Comparison of ENCODE assay signal across 9 cellular contexts in the genomic region with DNA sequence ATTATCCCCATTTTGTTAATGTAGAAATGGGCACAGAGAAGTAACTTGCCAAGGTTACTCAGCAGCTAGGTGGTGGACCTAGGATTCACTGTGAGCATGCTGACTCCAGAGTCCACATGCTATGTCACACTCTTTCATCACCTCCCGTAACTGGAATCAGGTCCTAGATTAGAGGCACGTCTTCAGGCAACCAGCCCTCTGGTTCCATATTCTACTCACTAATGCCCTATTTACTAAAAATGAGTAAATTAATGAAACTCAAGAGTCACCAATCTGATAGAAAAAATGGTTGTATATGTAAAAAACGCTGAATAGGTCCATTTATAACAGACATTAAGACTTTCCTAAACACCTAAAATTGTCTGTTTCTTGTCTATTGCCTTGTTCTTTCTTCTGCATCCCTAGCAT. TPM values are rescaled to one million over a fixed set of nuclear protein-coding genes. Genes with fewer than 3 reads are reported as not detected.
A peak's percentile ranks its signal among the peaks of the same experiment; 100 is the strongest.
DNase-seq lines count a peak whose midpoint lies in the region; ATAC-seq, FAIRE-seq and TF ChIP-seq lines count a peak whose summit lies in the region.
"Had no signal": no experiment of that assay in that cellular context is flagged by ENCODE, and none has a peak within 500 bp of the region (broad histone marks: within the 10 kb centered on the region; RNA-seq: fewer than 3 reads in every experiment).

No MANE protein-coding gene starts in this region.

- no peak overlapping the region for H3K9ac ChIP-seq in IMR-90 (ENCODE audit: low read depth, low read length)

- no peak overlapping the region for H3K27ac Mint-ChIP-seq in activated naive CD4-positive, alpha-beta T cell treated with anti-CD3 and anti-CD28 coated beads, Interleukin-2, amount 10 ng/mL, durations not matched to agents 7 days and 5 days

- no TSS peak for BruUV-seq in IMR-90 (replicated peaks; lab: Mats Ljungman, UMichigan)

- H3K4me3 Mint-ChIP-seq in activated naive CD4-positive, alpha-beta T cell treated with anti-CD3 and anti-CD28 coated beads, Interleukin-2, amount 10 ng/mL, durations not matched to agents 7 days and 5 days = no peak overlapping the region

- no peak overlapping the region for H3K18ac ChIP-seq in IMR-90 (ENCODE audit: low read depth, low read length)

- no peaks in the 10 kb centered on the region for H3K36me3 ChIP-seq in IMR-90 (ENCODE audit: control insufficient read depth, insufficient read depth, low read length)

- no peak for TF ChIP-seq RAD21 in IMR-90 (IDR thresholded peaks at IDR 0.05; ENCODE audit: low read length)

- H3K4me2 ChIP-seq in IMR-90 (ENCODE audit: low read depth, low read length) = no peak overlapping the region

- H4K8ac ChIP-seq in IMR-90 (ENCODE audit: low read depth in 2 of 2, low read length in 2 of 2) = no peak overlapping the region

- H3K27ac ChIP-seq in IMR-90 (ENCODE audit: insufficient read depth, low read length) = no peak overlapping the region

- H4K20me1 ChIP-seq in IMR-90 (ENCODE audit: insufficient read depth, low read length) = peaks cover 4% of the 10 kb centered on the region; the same call in 1 of the 2 replicates

- ATAC-seq in GM21786 (IDR thresholded peaks at IDR 0.05; ENCODE audit: unreplicated experiment) (peak; percentile 22), IMR-90 (ENCODE audit: low read depth) (no peak), left lobe of liver (peak; percentile 89)

- POLR2A ChIA-PET in IMR-90 (lab: Charles Lee; ENCODE audit: unreplicated experiment) = no interaction called here

- peaks cover 5% of the 10 kb centered on the region for H3K36me3 Mint-ChIP-seq in activated naive CD4-positive, alpha-beta T cell treated with anti-CD3 and anti-CD28 coated beads, Interleukin-2, amount 10 ng/mL, durations not matched to agents 7 days and 5 days

- no peak overlapping the region for H4K91ac ChIP-seq in IMR-90 (ENCODE audit: insufficient read depth, low read depth, low read length)

- H2AFZ ChIP-seq in IMR-90 (replicated peaks; ENCODE audit: low read length, poor library complexity) = no peak overlapping the region

- no peak overlapping the region for H2AK9ac ChIP-seq in IMR-90 (replicated peaks; ENCODE audit: low read depth, low read length, poor library complexity)

- H2BK15ac ChIP-seq in IMR-90 (ENCODE audit: low read depth, low read length) = no peak overlapping the region

- intact Hi-C loops in IMR-90 (cut with micrococcal nuclease) = no loop called here

- no CpG with 5 or more reads among the region's 3 CpGs for WGBS in IMR-90 (ENCODE audit: extremely low coverage in 2 of 2, insufficient read length in 1 of 2), 2 experiments

- CTCF ChIA-PET in IMR-90 (lab: Yijun Ruan, JAX) = interaction anchor here (1.1 to 1.6 kb wide), 2 partner anchors 9 to 22 kb away, joined by 3 read pairs; no protein-coding TSS in a partner anchor
- CTCF ChIA-PET in activated naive CD4-positive, alpha-beta T cell treated with anti-CD3 and anti-CD28 coated beads, Interleukin-2, amount 10 ng/mL, durations not matched to agents 7 days and 5 days (lab: Charles Lee) = interaction anchor here (0.8 to 1.0 kb wide), 2 partner anchors 8 to 25 kb away, joined by 3 read pairs; no protein-coding TSS in a partner anchor

- no peak overlapping the region for H2BK5ac ChIP-seq in IMR-90 (ENCODE audit: low read depth, low read length, poor library complexity, severe bottlenecking)

- no peaks in the 10 kb centered on the region for H3K9me3 ChIP-seq in IMR-90 (ENCODE audit: control insufficient read depth, insufficient read depth, low read length)

- H3K4ac ChIP-seq in IMR-90 (ENCODE audit: low read depth, low read length) = no peak overlapping the region

- no peak overlapping the region for H3K4me3 ChIP-seq in IMR-90 (ENCODE audit: insufficient read depth, low read depth, low read length)

- no peak overlapping the region for H3K14ac ChIP-seq in IMR-90 (replicated peaks; ENCODE audit: low read depth, low read length)

- no peaks in the 10 kb centered on the region for H3K27me3 Mint-ChIP-seq in activated naive CD4-positive, alpha-beta T cell treated with anti-CD3 and anti-CD28 coated beads, Interleukin-2, amount 10 ng/mL, durations not matched to agents 7 days and 5 days

- in situ Hi-C loops in IMR-90 (cut with MboI; ENCODE audit: low sequenced_read_pairs) = no loop called here

- H3K27me3 ChIP-seq in IMR-90 (ENCODE audit: control insufficient read depth, insufficient read depth, low read length) = no peaks in the 10 kb centered on the region

- no peaks in the 10 kb centered on the region for H3K4me1 ChIP-seq in IMR-90 (ENCODE audit: control insufficient read depth, insufficient read depth, low read length)

- TF ChIP-seq CTCF in IMR-90 (conservative IDR thresholded peaks at IDR 0.05; ENCODE audit: low read depth, low read length) (no peak), GM20000 (IDR thresholded peaks at IDR 0.05; ENCODE audit: extremely low read depth, missing control alignments) (no peak)

- FAIRE-seq in GM12892 (lab: Jason Lieb, UNC) = peak; percentile 75

- peaks cover 44% of the 10 kb centered on the region for H3K4me1 Mint-ChIP-seq in activated naive CD4-positive, alpha-beta T cell treated with anti-CD3 and anti-CD28 coated beads, Interleukin-2, amount 10 ng/mL, durations not matched to agents 7 days and 5 days

- no peak for TF ChIP-seq POLR2A in GM12892 (IDR thresholded peaks at IDR 0.05; ENCODE audit: low read depth, low read length)
- TF ChIP-seq POLR2A in IMR-90 (IDR thresholded peaks at IDR 0.05; ENCODE audit: low read depth, low read length) = no peak

- H4K5ac ChIP-seq in IMR-90 (ENCODE audit: low read depth, low read length) = no peak overlapping the region

- DNase-seq in GM12892 (ENCODE audit: insufficient read length) = no peak
- peak; percentile 25 for DNase-seq in IMR-90
- DNase-seq in left lobe of liver (ENCODE audit: low spot score) = peak; percentile 81
- no peak for DNase-seq in activated naive CD4-positive, alpha-beta T cell treated with anti-CD3 and anti-CD28 coated beads, Interleukin-2, amount 10 ng/mL, durations not matched to agents 7 days and 5 days
- DNase-seq in RPMI8226 = no peak
- DNase-seq in GM20000 (ENCODE audit: low spot score) = no peak
- no peak for DNase-seq in SK-N-DZ (ENCODE audit: low spot score)
- DNase-seq: T1000 had no signal

- no peak overlapping the region for H2AK5ac ChIP-seq in IMR-90 (ENCODE audit: low read depth, low read length)

- dilution Hi-C loops in IMR-90 (cut with HindIII; ENCODE audit: low sequenced_read_pairs, unreplicated experiment) = no loop called here

- H3K79me1 ChIP-seq in IMR-90 (ENCODE audit: low read depth in 1 of 2, low read length in 2 of 2) = peaks cover 14 to 57% of the 10 kb centered on the region in 2 experiments; a peak in 3 of 4 replicates

- no peak overlapping the region for H3K56ac ChIP-seq in IMR-90 (ENCODE audit: extremely low read depth, insufficient read depth, low read length)

- no peak overlapping the region for H3K23ac ChIP-seq in IMR-90 (ENCODE audit: low read depth, low read length)

- H2BK20ac ChIP-seq in IMR-90 (ENCODE audit: low read depth, low read length) = no peak overlapping the region

- H2BK120ac ChIP-seq in IMR-90 (ENCODE audit: low read depth, low read length) = no peak overlapping the region

- no peaks in the 10 kb centered on the region for H3K9me3 Mint-ChIP-seq in activated naive CD4-positive, alpha-beta T cell treated with anti-CD3 and anti-CD28 coated beads, Interleukin-2, amount 10 ng/mL, durations not matched to agents 7 days and 5 days

- peaks cover 14% of the 10 kb centered on the region for H3K9me1 ChIP-seq in IMR-90 (ENCODE audit: insufficient read depth, low read length)

TF ChIP-seq in IMR-90, 13 proteins besides CTCF, POLR2A, EP300 and RAD21:
- TF ChIP-seq RCOR1 (IDR thresholded peaks at IDR 0.05; ENCODE audit: insufficient replicate concordance, low read length) (no peak), MAFK (IDR thresholded peaks at IDR 0.05; ENCODE audit: low read depth, low read length) (0 out of 2 replicates have a peak, but pooled peaks have one; percentile 16)

RNA-seq across cellular contexts. Expression of a gene that starts 7.7 kb away (rescaled TPM):
- polyA plus RNA-seq in GM12892 (2012; ENCODE audit: missing spikeins) = 8.2 TPM
- total RNA-seq in IMR-90 (2012; rRNA removed) (28.9 and 41.1 TPM in 2 replicates), left lobe of liver (30.1 TPM)
- 19.6 and 20.3 TPM in 2 replicates for polyA plus RNA-seq in IMR-90 (2012; rRNA removed)
- polyA plus RNA-seq in IMR-90 (2012; cell fraction: cytosol; rRNA removed) = 3.6 and 4.6 TPM in 2 replicates
- polyA plus RNA-seq in IMR-90 (2012; cell fraction: nucleus; rRNA removed; ENCODE audit: low replicate concordance) = 18.9 and 93.0 TPM in 2 replicates
- 84.5 and 89.6 TPM in 2 replicates for polyA plus RNA-seq in SK-N-DZ (2014; cell fraction: cytosol; rRNA removed)
- polyA plus RNA-seq in SK-N-DZ (2014; cell fraction: nucleus; rRNA removed) = 109 and 112 TPM in 2 replicates

RNA-seq across cellular contexts. Expression of a gene that starts 25.7 kb away (rescaled TPM):
- 26.0 TPM for polyA plus RNA-seq in GM12892 (2012; ENCODE audit: missing spikeins)
- total RNA-seq in IMR-90 (2012; rRNA removed) (14.9 and 26.1 TPM in 2 replicates), left lobe of liver (11.5 TPM)
- polyA plus RNA-seq in IMR-90 (2012; rRNA removed) = 29.8 and 30.7 TPM in 2 replicates
- polyA plus RNA-seq in IMR-90 (2012; cell fraction: cytosol; rRNA removed) = 9.5 and 9.7 TPM in 2 replicates
- 3.2 and 7.0 TPM in 2 replicates for polyA plus RNA-seq in IMR-90 (2012; cell fraction: nucleus; rRNA removed; ENCODE audit: low replicate concordance)
- 9.2 and 10.1 TPM in 2 replicates for polyA plus RNA-seq in SK-N-DZ (2014; cell fraction: cytosol; rRNA removed)
- polyA plus RNA-seq in SK-N-DZ (2014; cell fraction: nucleus; rRNA removed) = 5.3 and 6.9 TPM in 2 replicates

RNA-seq across cellular contexts. Expression of a gene that starts 47.8 kb away (rescaled TPM):
- 270 TPM for polyA plus RNA-seq in GM12892 (2012; ENCODE audit: missing spikeins)
- 0.72 and 0.83 TPM in 2 replicates for total RNA-seq in IMR-90 (2012; rRNA removed)
- polyA plus RNA-seq in IMR-90 (2012; rRNA removed) = 0.49 and 0.86 TPM in 2 replicates
- polyA plus RNA-seq in IMR-90 (2012; cell fraction: cytosol; rRNA removed) = 0.12 and 1.0 TPM in 2 replicates
- polyA plus RNA-seq in IMR-90 (2012; cell fraction: nucleus; rRNA removed; ENCODE audit: low replicate concordance) = 0.29 TPM in 1 of 2 replicates, not detected in the other
- 8.0 TPM for total RNA-seq in left lobe of liver
- not detected in 2 replicates for polyA plus RNA-seq in SK-N-DZ (2014; cell fraction: cytosol; rRNA removed)
- not detected in 2 replicates for polyA plus RNA-seq in SK-N-DZ (2014; cell fraction: nucleus; rRNA removed)

Comparison
In these comparisons a context has a peak if more than half of its experiments do, and no peak if none do; other contexts are left out.
1. DNase-seq: peak in IMR-90 (single experiment) and left lobe of liver (single experiment); none in GM12892 (single experiment), activated naive CD4-positive, alpha-beta T cell treated with anti-CD3 and anti-CD28 coated beads, Interleukin-2, amount 10 ng/mL, durations not matched to agents 7 days and 5 days (single experiment), RPMI8226 (single experiment), GM20000 (single experiment) and SK-N-DZ (single experiment).